Comparison of ENCODE assay signal across 8 cellular contexts in the genomic region with DNA sequence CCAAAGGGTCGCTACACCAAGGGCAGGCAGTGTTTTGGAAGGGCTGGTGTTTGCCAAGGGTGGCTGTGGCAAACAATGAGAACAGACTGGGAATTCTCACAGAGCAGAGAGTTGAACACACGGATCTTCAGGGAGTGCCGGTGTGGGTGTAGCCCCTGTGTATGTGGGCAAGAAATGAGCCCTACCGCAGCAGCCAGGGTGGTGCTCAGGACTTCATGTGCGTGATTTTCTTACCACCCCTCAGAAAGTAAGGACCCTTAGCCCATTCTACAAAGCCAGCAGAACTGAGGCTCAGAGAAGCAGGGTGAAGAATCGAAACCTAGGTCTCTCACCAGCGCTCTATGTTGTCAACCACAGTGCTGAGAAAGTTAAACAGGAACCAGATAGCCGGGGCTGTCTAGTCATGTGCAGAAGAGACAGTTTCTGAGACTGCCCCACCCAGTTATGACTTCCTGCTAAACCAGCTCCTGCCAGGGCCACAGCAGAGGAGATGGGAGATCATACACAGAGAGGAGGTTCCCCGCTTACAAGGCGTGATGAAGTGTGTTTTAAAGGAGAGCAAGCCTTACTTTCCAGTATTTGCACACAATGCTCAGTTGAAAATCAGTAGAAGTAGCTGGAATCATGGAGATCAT. TPM values are rescaled to one million over a fixed set of nuclear protein-coding genes. Genes with fewer than 3 reads are reported as not detected.
DNase-seq lines count a peak whose midpoint lies in the region; ATAC-seq and TF ChIP-seq lines count a peak whose summit lies in the region.

No MANE protein-coding gene starts in this region.

- H3K27me3 ChIP-seq in DND-41 (ENCODE audit: insufficient read depth, low read length, poor library complexity) (no peaks in the 10 kb centered on the region), Karpas-422 (ENCODE audit: low read length) (no peaks in the 10 kb centered on the region), esophagus (ENCODE audit: control insufficient read depth in 1 of 2, insufficient read depth in 2 of 2, low read length in 2 of 2) (no peaks in the 10 kb centered on the region), SJCRH30 (no peaks in the 10 kb centered on the region)

- ATAC-seq in DND-41 (ENCODE audit: insufficient read depth, low read depth) (peak; percentile 96), GM21576 (IDR thresholded peaks at IDR 0.05; ENCODE audit: unreplicated experiment) (peak; percentile 98)

- no peak overlapping the region for H3K4me3 ChIP-seq in DND-41 (ENCODE audit: low read depth in 1 of 2, low read length in 2 of 2)
- H3K4me3 ChIP-seq in Karpas-422 (ENCODE audit: low read length), result no peak overlapping the region
- H3K4me3 ChIP-seq in esophagus (ENCODE audit: low read depth in 1 of 2, low read length in 2 of 2), result peak overlapping the region; percentile 42 to 45
- no peak overlapping the region for H3K4me3 ChIP-seq in SJCRH30

- H2AFZ ChIP-seq in DND-41 (ENCODE audit: low read depth, low read length) (peak overlapping the region; percentile 57; the same call in 1 of the 2 replicates), Karpas-422 (ENCODE audit: low read length) (peak overlapping the region; percentile 38; the same call in 1 of the 2 replicates)

- H3K9me2 ChIP-seq in Karpas-422 (replicated peaks; ENCODE audit: insufficient read depth, low read length), result no peaks in the 10 kb centered on the region

- H3K4me2 ChIP-seq in DND-41 (ENCODE audit: insufficient read depth, low read length) (no peak overlapping the region), Karpas-422 (ENCODE audit: low read depth, low read length, poor library complexity, severe bottlenecking) (peak overlapping the region; percentile 40)

- H3K79me2 ChIP-seq in DND-41 (ENCODE audit: insufficient read depth, low read length), result no peaks in the 10 kb centered on the region
- H3K79me2 ChIP-seq in Karpas-422 (ENCODE audit: low read length), result no peaks in the 10 kb centered on the region

- H3K27ac ChIP-seq in DND-41 (ENCODE audit: low read length) (peak overlapping the region; percentile 22; the same call in 1 of the 2 replicates), Karpas-422 (ENCODE audit: low read length) (no peak overlapping the region), esophagus (ENCODE audit: low read depth in 2 of 2, low read length in 1 of 2) (peak overlapping the region; percentile 96 to 97), SJCRH30 (no peak overlapping the region)

- WGBS in esophagus, 2 donors, result 21 to 26% methylated on average over 10 of the region's 10 CpGs

- DNase-seq in DND-41 (peak; percentile 51), Karpas-422 (peak; percentile 70), renal cortical epithelial cell (ENCODE audit: low read depth) (peak; percentile 12), SJCRH30 (no peak), ecto neural progenitor cell (ENCODE audit: low spot score) (no peak)
- DNase-seq in activated CD4-positive, alpha-beta T cell treated with anti-CD3 and anti-CD28 coated beads, Interleukin-2, amount 50 U/mL, for 4 hours, result peak; percentile 47 to 54

- TF ChIP-seq CTCF in DND-41 (IDR thresholded peaks at IDR 0.05; ENCODE audit: borderline replicate concordance, extremely low read depth, low read length, poor library complexity, severe bottlenecking), result no peak

- H3K9ac ChIP-seq in DND-41 (ENCODE audit: low read depth, low read length) (no peak overlapping the region), Karpas-422 (ENCODE audit: low read length) (no peak overlapping the region)

- H4K20me1 ChIP-seq in DND-41 (ENCODE audit: insufficient read depth, low read length), result no peaks in the 10 kb centered on the region
- no peaks in the 10 kb centered on the region for H4K20me1 ChIP-seq in Karpas-422 (ENCODE audit: insufficient read depth, low read depth, low read length)

- H3K36me3 ChIP-seq in DND-41 (ENCODE audit: insufficient read depth, low read length), result peaks cover 5% of the 10 kb centered on the region; the same call in 1 of the 2 replicates
- no peaks in the 10 kb centered on the region for H3K36me3 ChIP-seq in Karpas-422 (ENCODE audit: insufficient read depth, low read length)
- H3K36me3 ChIP-seq in esophagus (ENCODE audit: control insufficient read depth in 2 of 2, insufficient read depth in 2 of 2, low read length in 1 of 2), result peaks cover 0 to 2% of the 10 kb centered on the region in 2 donors
- no peaks in the 10 kb centered on the region for H3K36me3 ChIP-seq in SJCRH30

- H3K4me1 ChIP-seq in DND-41 (ENCODE audit: insufficient read depth, low read length), result peaks cover 10% of the 10 kb centered on the region
- peaks cover 10% of the 10 kb centered on the region for H3K4me1 ChIP-seq in Karpas-422 (ENCODE audit: low read length)
- H3K4me1 ChIP-seq in esophagus (ENCODE audit: control insufficient read depth in 2 of 2, insufficient read depth in 2 of 2, low read length in 1 of 2), result peaks cover 0 to 2% of the 10 kb centered on the region in 2 donors
- peaks cover 11% of the 10 kb centered on the region for H3K4me1 ChIP-seq in SJCRH30

- no peaks in the 10 kb centered on the region for H3K9me3 ChIP-seq in DND-41 (ENCODE audit: insufficient read depth, low read length, severe bottlenecking)
- H3K9me3 ChIP-seq in Karpas-422 (ENCODE audit: low read length), result no peaks in the 10 kb centered on the region
- H3K9me3 ChIP-seq in esophagus (ENCODE audit: control insufficient read depth in 2 of 2, insufficient read depth in 1 of 2, low read depth in 1 of 2, low read length in 1 of 2), result no peaks in the 10 kb centered on the region
- H3K9me3 ChIP-seq in SJCRH30 (replicated peaks), result no peaks in the 10 kb centered on the region

RNA-seq across cellular contexts. Expression of a gene that starts 21.9 kb away (rescaled TPM):
- 13.8 and 15.9 TPM in 2 replicates for total RNA-seq in Karpas-422 (2014; rRNA removed; shearing (Covaris generic); ENCODE audit: low replicate concordance)
- 10 to 100 TPM; 13.1 to 18.6 TPM for polyA plus RNA-seq in esophagus
- total RNA-seq in renal cortical epithelial cell, result 43.4 and 46.7 TPM in 2 replicates
- 37.3 and 42.9 TPM in 2 replicates for total RNA-seq in SJCRH30 (2014; rRNA removed; shearing (Covaris generic))

Comparison
In these comparisons a context has a peak if more than half of its experiments do, and no peak if none do; other contexts are left out.
1. DNase-seq: peak in DND-41 (single experiment), Karpas-422 (single experiment), activated CD4-positive, alpha-beta T cell treated with anti-CD3 and anti-CD28 coated beads, Interleukin-2, amount 50 U/mL, for 4 hours (2 of 2) and renal cortical epithelial cell (single experiment); none in SJCRH30 (0 of 2) and ecto neural progenitor cell (single experiment).
2. H3K27ac ChIP-seq: peak in DND-41 (single experiment) and esophagus (2 of 2); none in Karpas-422 (single experiment) and SJCRH30 (single experiment).
3. H3K4me3 ChIP-seq: peak in esophagus (2 of 2); none in DND-41 (0 of 2), Karpas-422 (single experiment) and SJCRH30 (single experiment).